26 cellular contexts compared by ENCODE assay signal in genomic region chr5:106574820-106575219, GRCh38.
"Had no signal": no experiment of that assay in that cellular context is flagged by ENCODE, and none has a peak within 500 bp of the region (broad histone marks: within the 10 kb centered on the region; RNA-seq: fewer than 3 reads in every experiment).

No MANE protein-coding gene starts in this region.

- H3K27ac ChIP-seq: coronary artery, dorsolateral prefrontal cortex, epithelial cell of prostate, esophagus squamous epithelium, gastrocnemius medialis, heart right ventricle, left lung, lower lobe of right lung had no signal

- ATAC-seq: esophagus mucosa, gastrocnemius medialis, heart right ventricle, left cardiac atrium, left lung, left ventricle myocardium superior, lower lobe of right lung, mucosa of descending colon had no signal

- DNase-seq: dermis blood vessel endothelial cell; dorsolateral prefrontal cortex; effector CD4-positive, alpha-beta T cell; effector memory CD4-positive, alpha-beta T cell; erythroblast; esophagus squamous epithelium; foreskin fibroblast; foreskin melanocyte; gastrocnemius medialis; glutamatergic neuron; head of caudate nucleus; heart right ventricle; hippocampal formation; left cardiac atrium; left lung; left ventricle myocardium superior; lower lobe of right lung; mesenchymal stem cell; mucosa of descending colon; naive B cell had no signal

- H3K36me3 ChIP-seq: esophagus squamous epithelium, gastrocnemius medialis, heart right ventricle, left lung, lower lobe of right lung had no signal

- H3K9me3 ChIP-seq: esophagus squamous epithelium, gastrocnemius medialis, left lung, lower lobe of right lung, mucosa of descending colon had no signal

- FAIRE-seq: colon, islet of Langerhans, keratinocyte had no signal

- H3K4me3 ChIP-seq: coronary artery, dorsolateral prefrontal cortex, esophagus squamous epithelium, gastrocnemius medialis, heart right ventricle, left lung, lower lobe of right lung, mucosa of descending colon had no signal

- H3K4me1 ChIP-seq: esophagus squamous epithelium, gastrocnemius medialis, heart right ventricle, left lung, lower lobe of right lung had no signal

- H3K27me3 ChIP-seq: dorsolateral prefrontal cortex, esophagus squamous epithelium, gastrocnemius medialis, heart right ventricle, left lung had no signal
